In the genomic region with DNA sequence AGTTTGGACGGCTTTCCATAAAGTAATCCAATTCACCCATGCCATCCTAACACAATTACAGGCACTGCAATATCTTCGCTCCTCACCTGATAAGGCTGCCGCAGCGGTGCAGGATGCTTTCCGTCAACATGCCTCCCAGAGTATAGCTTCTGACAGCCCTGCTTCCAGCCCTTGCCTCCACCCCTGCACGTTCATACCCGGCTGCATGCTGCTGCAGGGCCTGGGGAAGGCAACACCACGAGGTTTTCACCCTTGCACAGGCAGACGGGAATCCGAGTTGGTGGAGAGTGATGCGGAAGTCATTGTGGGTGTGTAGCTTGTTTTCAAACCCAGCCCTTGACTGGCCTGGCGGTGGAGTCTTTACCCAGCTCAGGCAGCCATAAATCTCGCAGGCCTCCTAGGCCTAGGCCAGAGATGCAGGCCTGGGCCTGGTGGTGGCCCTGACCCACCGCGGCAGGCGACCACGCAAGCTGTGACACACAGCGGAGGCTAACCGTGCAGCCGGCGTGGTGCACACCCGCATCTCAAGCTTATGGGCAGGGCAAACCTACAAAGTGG, we compare ENCODE assay signal across 24 cellular contexts. TPM values are rescaled to one million over a fixed set of nuclear protein-coding genes. Genes with fewer than 3 reads are reported as not detected.
A peak's percentile ranks its signal among the peaks of the same experiment; 100 is the strongest.
DNase-seq lines count a peak whose midpoint lies in the region; ATAC-seq and TF ChIP-seq lines count a peak whose summit lies in the region.
"Had no signal": no experiment of that assay in that cellular context is flagged by ENCODE, and none has a peak within 500 bp of the region (broad histone marks: within the 10 kb centered on the region; RNA-seq: fewer than 3 reads in every experiment).

No MANE protein-coding gene starts in this region.

- no peak overlapping the region for H3K4me2 ChIP-seq in OCI-LY7 (ENCODE audit: low read length)

- TF ChIP-seq CTCF in heart left ventricle (IDR thresholded peaks at IDR 0.05) (no peak), glutamatergic neuron (IDR thresholded peaks at IDR 0.05; ENCODE audit: partially characterized antibody, unreplicated experiment) (no peak), OCI-LY7 (conservative IDR thresholded peaks at IDR 0.05; ENCODE audit: low read length) (no peak)

- no peaks in the 10 kb centered on the region for H3K36me3 ChIP-seq in heart left ventricle
- H3K36me3 ChIP-seq in OCI-LY7 (ENCODE audit: insufficient read depth, low read length) = no peaks in the 10 kb centered on the region
- H3K36me3 ChIP-seq: colonic mucosa, uterus had no signal

- peak overlapping the region in 11 of 12 donors; percentile 67 to 94 (median 89) for H3K27ac ChIP-seq in heart left ventricle
- no peak overlapping the region for H3K27ac ChIP-seq in OCI-LY7 (ENCODE audit: low read depth, low read length, poor library complexity, severe bottlenecking)
- H3K27ac ChIP-seq: body of pancreas, C4-2B, colonic mucosa, HL-60, uterus had no signal

- POLR2A ChIA-PET in OCI-LY7 (lab: Charles Lee) = no interaction called here

- no peaks in the 10 kb centered on the region for H3K79me2 ChIP-seq in OCI-LY7 (ENCODE audit: insufficient read depth, low read depth, low read length)

- peaks cover 21% of the 10 kb centered on the region for H3K9me3 Mint-ChIP-seq in glutamatergic neuron (ENCODE audit: unreplicated experiment)
- H3K9me3 Mint-ChIP-seq: activated naive CD8-positive, alpha-beta T cell treated with anti-CD3 and anti-CD28 coated beads, Interleukin-2, amount 10 ng/mL, durations not matched to agents 7 days and 5 days; activated T-helper 1 cell treated with anti-CD3 and anti-CD28 coated beads, Interleukin-12 subunit alpha, Interleukin-12 subunit beta, Interleukin-2, Interleukin-4 antibody, amounts not matched to agents 30 ng/mL and 10 ng/mL and 1 ng/mL, durations not matched to agents 14 hours and 24 hours and 36 hours had no signal

- H3K9me2 ChIP-seq in OCI-LY7 (ENCODE audit: insufficient read depth, low read length) = no peaks in the 10 kb centered on the region

- H3K4me3 ChIP-seq in heart left ventricle = peak overlapping the region in 1 of 12 donors; percentile 32
- H3K4me3 ChIP-seq in OCI-LY7 (ENCODE audit: low read depth, low read length, poor library complexity, severe bottlenecking) = no peak overlapping the region
- H3K4me3 ChIP-seq: body of pancreas, colonic mucosa, uterus had no signal

- intact Hi-C loops in heart left ventricle (cut with DNase I) = loop anchor here in 1 of 10 donors (5.0 kb wide), 1 partner anchor 59 kb away; no protein-coding TSS in a partner anchor
- intact Hi-C loops in left ventricle myocardium superior (cut with micrococcal nuclease) = no loop called here
- intact Hi-C loops in posterior vena cava (cut with DNase I) = no loop called here
- intact Hi-C loops in OCI-LY7 (cut with micrococcal nuclease; ENCODE audit: unreplicated experiment) = no loop called here

- peak overlapping the region; percentile 82 for H3K4me3 Mint-ChIP-seq in glutamatergic neuron (ENCODE audit: unreplicated experiment)
- H3K4me3 Mint-ChIP-seq: activated naive CD8-positive, alpha-beta T cell treated with anti-CD3 and anti-CD28 coated beads, Interleukin-2, amount 10 ng/mL, durations not matched to agents 7 days and 5 days; activated T-helper 1 cell treated with anti-CD3 and anti-CD28 coated beads, Interleukin-12 subunit alpha, Interleukin-12 subunit beta, Interleukin-2, Interleukin-4 antibody, amounts not matched to agents 30 ng/mL and 10 ng/mL and 1 ng/mL, durations not matched to agents 14 hours and 24 hours and 36 hours had no signal

- CTCF ChIA-PET in OCI-LY7 (lab: Charles Lee; ENCODE audit: unreplicated experiment) = no interaction called here

- WGBS in heart left ventricle, 4 donors = 53 to 78% (median 64%) methylated on average over 16 to 22 of the region's 22 CpGs

- DNase-seq in heart left ventricle = no peak
- no peak for DNase-seq in left ventricle myocardium superior
- peak; percentile 19 for DNase-seq in glutamatergic neuron
- peak; percentile 55 for DNase-seq in posterior vena cava (ENCODE audit: low spot score)
- DNase-seq in RKO (ENCODE audit: low spot score) = no peak
- no peak for DNase-seq in OCI-LY7 (ENCODE audit: low spot score)
- DNase-seq in islet precursor cell = no peak
- DNase-seq: ACHN; activated CD4-positive, alpha-beta T cell treated with anti-CD3 and anti-CD28 coated beads for 4 hours; activated naive CD8-positive, alpha-beta T cell treated with anti-CD3 and anti-CD28 coated beads, Interleukin-2, amount 10 ng/mL, durations not matched to agents 7 days and 5 days; body of pancreas; colonic mucosa; hippocampal formation; NCI-H1417 treated with DMSO at 0.1 percent for 48 hours; NCI-H2171; NCI-H748 treated with DMSO at 0.1 percent for 48 hours; posterior cingulate gyrus; SHP77 had no signal

- H3K4me1 Mint-ChIP-seq in glutamatergic neuron (ENCODE audit: low read depth, unreplicated experiment) = peaks cover 57% of the 10 kb centered on the region
- H3K4me1 Mint-ChIP-seq: activated naive CD8-positive, alpha-beta T cell treated with anti-CD3 and anti-CD28 coated beads, Interleukin-2, amount 10 ng/mL, durations not matched to agents 7 days and 5 days had no signal

- ATAC-seq in heart left ventricle (peak in 1 of 4 donors; percentile 50), left ventricle myocardium superior (no peak), HG02885 (IDR thresholded peaks at IDR 0.05; ENCODE audit: poor library complexity, unreplicated experiment) (no peak)
- ATAC-seq: body of pancreas had no signal

- H3K36me3 Mint-ChIP-seq in glutamatergic neuron (ENCODE audit: unreplicated experiment) = peaks cover 14% of the 10 kb centered on the region
- H3K36me3 Mint-ChIP-seq: activated naive CD8-positive, alpha-beta T cell treated with anti-CD3 and anti-CD28 coated beads, Interleukin-2, amount 10 ng/mL, durations not matched to agents 7 days and 5 days had no signal

- H3K4me1 ChIP-seq in heart left ventricle (peaks cover 13 to 82% (median 62%) of the 10 kb centered on the region in 12 donors), OCI-LY7 (ENCODE audit: insufficient read depth, low read length, poor library complexity, severe bottlenecking) (no peaks in the 10 kb centered on the region)
- H3K4me1 ChIP-seq: colonic mucosa had no signal

- H3K9me3 ChIP-seq in heart left ventricle = no peaks in the 10 kb centered on the region
- H3K9me3 ChIP-seq in OCI-LY7 (ENCODE audit: low read length) = no peaks in the 10 kb centered on the region
- H3K9me3 ChIP-seq: body of pancreas, colonic mucosa, uterus had no signal

- no peaks in the 10 kb centered on the region for H4K20me1 ChIP-seq in OCI-LY7 (ENCODE audit: insufficient read depth, low read length)

- H2AFZ ChIP-seq in OCI-LY7 (ENCODE audit: low read length) = no peak overlapping the region

- peak overlapping the region; percentile 92 for H3K27ac Mint-ChIP-seq in glutamatergic neuron (ENCODE audit: unreplicated experiment)
- H3K27ac Mint-ChIP-seq: activated naive CD8-positive, alpha-beta T cell treated with anti-CD3 and anti-CD28 coated beads, Interleukin-2, amount 10 ng/mL, durations not matched to agents 7 days and 5 days; activated T-helper 1 cell treated with anti-CD3 and anti-CD28 coated beads, Interleukin-12 subunit alpha, Interleukin-12 subunit beta, Interleukin-2, Interleukin-4 antibody, amounts not matched to agents 30 ng/mL and 10 ng/mL and 1 ng/mL, durations not matched to agents 14 hours and 24 hours and 36 hours had no signal

- peaks cover 0 to 12% (median 2%) of the 10 kb centered on the region in 9 donors for H3K27me3 ChIP-seq in heart left ventricle

- TF ChIP-seq POLR2A in heart left ventricle (IDR thresholded peaks at IDR 0.05) = no peak

- peaks cover 19% of the 10 kb centered on the region for H3K27me3 Mint-ChIP-seq in glutamatergic neuron (ENCODE audit: unreplicated experiment)

- no TSS peak for BruUV-seq in OCI-LY7 (replicated peaks; lab: Mats Ljungman, UMichigan)

RNA-seq across cellular contexts. Expression of gene EBF3, which starts 12.7 kb away (rescaled TPM):
- 1 to 10 TPM; 3.6 to 8.8 (median 7.2) TPM for total RNA-seq in heart left ventricle
- 1 to 10 TPM; 4.3 TPM for polyA plus RNA-seq in heart left ventricle
- 7.1 TPM for total RNA-seq in left ventricle myocardium superior
- 544 TPM for total RNA-seq in glutamatergic neuron (ENCODE audit: unreplicated experiment)
- total RNA-seq in posterior vena cava = 1 to 10 TPM; 8.7 to 9.1 TPM
- not detected in 2 replicates for total RNA-seq in OCI-LY7 (2014; rRNA removed; shearing (Covaris generic))
- not detected in 2 replicates for total RNA-seq in OCI-LY7 (2022)
- total RNA-seq: activated naive CD8-positive, alpha-beta T cell treated with anti-CD3 and anti-CD28 coated beads, Interleukin-2, amount 10 ng/mL, durations not matched to agents 7 days and 5 days; activated T-helper 1 cell treated with anti-CD3 and anti-CD28 coated beads, Interleukin-12 subunit alpha, Interleukin-12 subunit beta, Interleukin-2, Interleukin-4 antibody, amounts not matched to agents 30 ng/mL and 10 ng/mL and 1 ng/mL, durations not matched to agents 14 hours and 24 hours and 36 hours; T-helper 1 cell treated with Interleukin-12 subunit alpha and Interleukin-12 subunit beta and Interleukin-4 antibody, amounts not matched to agents 30 ng/mL and 1 ng/mL, for 36 hours had no signal

Comparison
In these comparisons a context has a peak if more than half of its experiments do, and no peak if none do; other contexts are left out.
1. DNase-seq: peak in glutamatergic neuron (single experiment) and posterior vena cava (single experiment); none in heart left ventricle (0 of 5), left ventricle myocardium superior (single experiment), RKO (single experiment), OCI-LY7 (single experiment) and islet precursor cell (single experiment).
2. RNA of gene EBF3, which starts 12.7 kb away (total RNA-seq): 544 TPM in glutamatergic neuron (single experiment); 8.7 to 9.1 TPM in posterior vena cava, 3.6 to 8.8 TPM in heart left ventricle, 7.1 TPM in left ventricle myocardium superior (single experiment) and not detected in OCI-LY7; every median in the first group is over 10 times any median in the second.